20 cellular contexts compared by ENCODE assay signal in genomic region chr1:179095377-179095776, GRCh38. TPM values are rescaled to one million over a fixed set of nuclear protein-coding genes. Genes with fewer than 3 reads are reported as not detected.
DNase-seq lines count a peak whose midpoint lies in the region; ATAC-seq and TF ChIP-seq lines count a peak whose summit lies in the region.
"Had no signal": no experiment of that assay in that cellular context is flagged by ENCODE, and none has a peak within 500 bp of the region (broad histone marks: within the 10 kb centered on the region; RNA-seq: fewer than 3 reads in every experiment).

No MANE protein-coding gene starts in this region.

- DNase-seq in CD8-positive, alpha-beta T cell = no peak
- no peak for DNase-seq in OCI-LY7 (ENCODE audit: low spot score)
- DNase-seq in prostate gland (ENCODE audit: low spot score) = no peak
- DNase-seq in stimulated activated CD8-positive, alpha-beta memory T cell treated with anti-CD3 and anti-CD28 coated beads, Interleukin-4, amount 100 ng/mL, for 48 hours = no peak
- no peak for DNase-seq in NCI-H2107 (lab: John Stamatoyannopoulos, UW)
- DNase-seq: activated CD4-positive, alpha-beta T cell treated with anti-CD3 and anti-CD28 coated beads, Interleukin-2, amount 50 U/mL, for 4 hours; activated T-cell treated with anti-CD3 and anti-CD28 coated beads, Interleukin-2, amount 50 U/mL, for 48 hours; NCI-H146; NCI-H345; nucleus accumbens; SHP77; T-cell; upper lobe of right lung had no signal

- no peaks in the 10 kb centered on the region for H3K27me3 ChIP-seq in CD8-positive, alpha-beta T cell (ENCODE audit: insufficient read depth, low read length)
- H3K27me3 ChIP-seq in prostate gland (replicated peaks; ENCODE audit: insufficient read depth) = no peaks in the 10 kb centered on the region
- H3K27me3 ChIP-seq: gastroesophageal sphincter, upper lobe of right lung had no signal

- no peak for TF ChIP-seq CTCF in CD8-positive, alpha-beta T cell (IDR thresholded peaks at IDR 0.05)
- TF ChIP-seq CTCF in OCI-LY7 (conservative IDR thresholded peaks at IDR 0.05; ENCODE audit: low read length) (no peak), prostate gland (IDR thresholded peaks at IDR 0.05) (no peak)

- intact Hi-C loops in CD8-positive, alpha-beta T cell (cut with DNase I, micrococcal nuclease) = no loop called here
- intact Hi-C loops in OCI-LY7 (cut with micrococcal nuclease; ENCODE audit: unreplicated experiment) (no loop called here), prostate gland (cut with DNase I) (no loop called here)
- intact Hi-C loops in dendritic cell treated with granulocyte-macrophage colony-stimulating factor and Interleukin-4, amounts not matched to agents 40 ng/mL and 50 ng/mL, for 4 days (cut with micrococcal nuclease) = no loop called here

- no peaks in the 10 kb centered on the region for H3K9me3 ChIP-seq in CD8-positive, alpha-beta T cell (ENCODE audit: low read length)
- H3K9me3 ChIP-seq in OCI-LY7 (ENCODE audit: low read length) = no peaks in the 10 kb centered on the region
- H3K9me3 ChIP-seq in prostate gland = no peaks in the 10 kb centered on the region
- H3K9me3 ChIP-seq: gastroesophageal sphincter, upper lobe of right lung had no signal

- H3K9me3 Mint-ChIP-seq in CD8-positive, alpha-beta T cell = no peaks in the 10 kb centered on the region
- no peaks in the 10 kb centered on the region for H3K9me3 Mint-ChIP-seq in dendritic cell treated with granulocyte-macrophage colony-stimulating factor and Interleukin-4, amounts not matched to agents 40 ng/mL and 50 ng/mL, for 4 days
- H3K9me3 Mint-ChIP-seq: activated naive CD4-positive, alpha-beta T cell treated with anti-CD3 and anti-CD28 coated beads, Interleukin-2, amount 50 U/mL, for 72 hours; stimulated activated naive CD8-positive, alpha-beta T cell treated with anti-CD3 and anti-CD28 coated beads, Interleukin-15, Interleukin-2, amounts not matched to agents 100 ng/mL and 50 ng/mL, for 24 hours; T-cell had no signal

- H3K4me3 ChIP-seq in CD8-positive, alpha-beta T cell (ENCODE audit: low read depth, low read length) = no peak overlapping the region
- H3K4me3 ChIP-seq in OCI-LY7 (ENCODE audit: low read depth, low read length, poor library complexity, severe bottlenecking) = no peak overlapping the region
- no peak overlapping the region for H3K4me3 ChIP-seq in prostate gland
- H3K4me3 ChIP-seq: coronary artery, gastroesophageal sphincter, upper lobe of right lung had no signal

- no peaks in the 10 kb centered on the region for H3K27me3 Mint-ChIP-seq in CD8-positive, alpha-beta T cell (ENCODE audit: low read depth)
- H3K27me3 Mint-ChIP-seq in dendritic cell treated with granulocyte-macrophage colony-stimulating factor and Interleukin-4, amounts not matched to agents 40 ng/mL and 50 ng/mL, for 4 days = no peaks in the 10 kb centered on the region
- H3K27me3 Mint-ChIP-seq: stimulated activated naive CD8-positive, alpha-beta T cell treated with anti-CD3 and anti-CD28 coated beads, Interleukin-15, Interleukin-2, amounts not matched to agents 100 ng/mL and 50 ng/mL, for 24 hours; T-cell had no signal

- no peaks in the 10 kb centered on the region for H3K9me2 ChIP-seq in OCI-LY7 (ENCODE audit: insufficient read depth, low read length)

- H4K20me1 ChIP-seq in OCI-LY7 (ENCODE audit: insufficient read depth, low read length) = no peaks in the 10 kb centered on the region

- H3K36me3 ChIP-seq in CD8-positive, alpha-beta T cell (ENCODE audit: insufficient read depth, low read length) = peaks cover 15% of the 10 kb centered on the region
- H3K36me3 ChIP-seq in OCI-LY7 (ENCODE audit: insufficient read depth, low read length) = peaks cover 81% of the 10 kb centered on the region
- H3K36me3 ChIP-seq in prostate gland = peaks cover 0 to 15% of the 10 kb centered on the region in 2 donors

- H2AFZ ChIP-seq in OCI-LY7 (ENCODE audit: low read length) = no peak overlapping the region

- TSS peak; percentile 97 for BruUV-seq in OCI-LY7 (replicated peaks; lab: Mats Ljungman, UMichigan)

- CTCF ChIA-PET in CD8-positive, alpha-beta T cell (lab: Charles Lee) = no interaction called here
- CTCF ChIA-PET in OCI-LY7 (lab: Charles Lee; ENCODE audit: unreplicated experiment) = no interaction called here

- ATAC-seq in CD8-positive, alpha-beta T cell = no peak
- ATAC-seq in HG03196 (IDR thresholded peaks at IDR 0.05; ENCODE audit: unreplicated experiment) (no peak), HG02763 (IDR thresholded peaks at IDR 0.05; ENCODE audit: unreplicated experiment) (no peak)
- ATAC-seq: activated naive CD4-positive, alpha-beta T cell treated with anti-CD3 and anti-CD28 coated beads, Interleukin-2, amount 50 U/mL, for 72 hours; gastroesophageal sphincter; T-cell had no signal

- H3K4me2 ChIP-seq in OCI-LY7 (ENCODE audit: low read length) = no peak overlapping the region

- no peaks in the 10 kb centered on the region for H3K4me1 Mint-ChIP-seq in CD8-positive, alpha-beta T cell (ENCODE audit: low read depth)
- H3K4me1 Mint-ChIP-seq in dendritic cell treated with granulocyte-macrophage colony-stimulating factor and Interleukin-4, amounts not matched to agents 40 ng/mL and 50 ng/mL, for 4 days (ENCODE audit: low read depth) = peaks cover 36% of the 10 kb centered on the region

- POLR2A ChIA-PET in CD8-positive, alpha-beta T cell (lab: Charles Lee) = no interaction called here
- POLR2A ChIA-PET in OCI-LY7 (lab: Charles Lee) = interaction anchor here (0.5 kb wide), 1 partner anchor 65 kb away, joined by 3 read pairs; no protein-coding TSS in a partner anchor

- no peaks in the 10 kb centered on the region for H3K4me1 ChIP-seq in CD8-positive, alpha-beta T cell (ENCODE audit: insufficient read depth, low read length)
- H3K4me1 ChIP-seq in OCI-LY7 (ENCODE audit: insufficient read depth, low read length, poor library complexity, severe bottlenecking) (no peaks in the 10 kb centered on the region), prostate gland (replicated peaks) (no peaks in the 10 kb centered on the region)

- TF ChIP-seq POLR2A in prostate gland (IDR thresholded peaks at IDR 0.05) = no peak

- peak overlapping the region; percentile 7 for H3K27ac Mint-ChIP-seq in CD8-positive, alpha-beta T cell
- peak overlapping the region; percentile 57 for H3K27ac Mint-ChIP-seq in dendritic cell treated with granulocyte-macrophage colony-stimulating factor and Interleukin-4, amounts not matched to agents 40 ng/mL and 50 ng/mL, for 4 days
- H3K27ac Mint-ChIP-seq: stimulated activated naive CD8-positive, alpha-beta T cell treated with anti-CD3 and anti-CD28 coated beads, Interleukin-15, Interleukin-2, amounts not matched to agents 100 ng/mL and 50 ng/mL, for 24 hours had no signal

- no peaks in the 10 kb centered on the region for H3K79me2 ChIP-seq in OCI-LY7 (ENCODE audit: insufficient read depth, low read depth, low read length)

- WGBS in prostate gland = 71% methylated on average over 4 of the region's 4 CpGs

- H3K27ac ChIP-seq in CD8-positive, alpha-beta T cell (ENCODE audit: low read depth, low read length) = no peak overlapping the region
- no peak overlapping the region for H3K27ac ChIP-seq in OCI-LY7 (ENCODE audit: low read depth, low read length, poor library complexity, severe bottlenecking)
- H3K27ac ChIP-seq in prostate gland = peak overlapping the region; percentile 8 to 46
- H3K27ac ChIP-seq: coronary artery, upper lobe of right lung had no signal

- peaks cover 60% of the 10 kb centered on the region for H3K36me3 Mint-ChIP-seq in CD8-positive, alpha-beta T cell
- H3K36me3 Mint-ChIP-seq in dendritic cell treated with granulocyte-macrophage colony-stimulating factor and Interleukin-4, amounts not matched to agents 40 ng/mL and 50 ng/mL, for 4 days (ENCODE audit: low read depth) = peaks cover 100% of the 10 kb centered on the region

- no peak overlapping the region for H3K4me3 Mint-ChIP-seq in CD8-positive, alpha-beta T cell
- H3K4me3 Mint-ChIP-seq in dendritic cell treated with granulocyte-macrophage colony-stimulating factor and Interleukin-4, amounts not matched to agents 40 ng/mL and 50 ng/mL, for 4 days = no peak overlapping the region
- H3K4me3 Mint-ChIP-seq: stimulated activated naive CD8-positive, alpha-beta T cell treated with anti-CD3 and anti-CD28 coated beads, Interleukin-15, Interleukin-2, amounts not matched to agents 100 ng/mL and 50 ng/mL, for 24 hours; T-cell had no signal

RNA-seq across cellular contexts. Expression of gene TOR3A, which starts 13.5 kb away (rescaled TPM):
- 10 to 100 TPM; 15.6 to 16.0 TPM for total RNA-seq in CD8-positive, alpha-beta T cell
- total RNA-seq in OCI-LY7 (2014; rRNA removed; shearing (Covaris generic)) = 32.9 and 49.0 TPM in 2 replicates
- 66.7 and 67.4 TPM in 2 replicates for total RNA-seq in OCI-LY7 (2022)
- 100 to 1,000 TPM in 1 of 2 donors, 10 to 100 TPM in 1; 40.0 to 109 TPM for total RNA-seq in prostate gland

Comparison
In these comparisons a context has a peak if more than half of its experiments do, and no peak if none do; other contexts are left out.
1. H3K27ac ChIP-seq: peak in prostate gland (2 of 2); none in CD8-positive, alpha-beta T cell (single experiment) and OCI-LY7 (single experiment).